Comparison of ENCODE assay signal across 10 cellular contexts in genomic region chr13:114101831-114102520, GRCh38. TPM values are rescaled to one million over a fixed set of nuclear protein-coding genes. Genes with fewer than 3 reads are reported as not detected.
A peak's percentile ranks its signal among the peaks of the same experiment; 100 is the strongest.
DNase-seq lines count a peak whose midpoint lies in the region; ATAC-seq and TF ChIP-seq lines count a peak whose summit lies in the region.
"Had no signal": no experiment of that assay in that cellular context is flagged by ENCODE, and none has a peak within 500 bp of the region (broad histone marks: within the 10 kb centered on the region; RNA-seq: fewer than 3 reads in every experiment).

No MANE protein-coding gene starts in this region.

- H3K36me3 ChIP-seq in ascending aorta (no peaks in the 10 kb centered on the region), lower lobe of right lung (no peaks in the 10 kb centered on the region), subcutaneous abdominal adipose tissue (ENCODE audit: control insufficient read depth in 5 of 5, insufficient read depth in 5 of 5, low read length in 5 of 5) (peaks cover 0 to 2% (median 1%) of the 10 kb centered on the region in 5 donors)

- ATAC-seq in lower lobe of right lung = no peak
- no peak for ATAC-seq in GM19035 (IDR thresholded peaks at IDR 0.05; ENCODE audit: unreplicated experiment)
- ATAC-seq in HG02840 (IDR thresholded peaks at IDR 0.05; ENCODE audit: low FRiP score, unreplicated experiment) = no peak
- ATAC-seq: stimulated activated naive CD8-positive, alpha-beta T cell treated with anti-CD3 and anti-CD28 coated beads, Interleukin-15, amount 100 ng/mL, for 72 hours had no signal

- H3K4me3 ChIP-seq in ascending aorta = peak overlapping the region in 1 of 2 donors; percentile 33
- H3K4me3 ChIP-seq in lower lobe of right lung = no peak overlapping the region
- H3K4me3 ChIP-seq in subcutaneous abdominal adipose tissue (ENCODE audit: low read depth in 1 of 5, low read length in 5 of 5) = no peak overlapping the region

- peaks cover 10 to 24% of the 10 kb centered on the region in 2 donors for H3K4me1 ChIP-seq in ascending aorta
- H3K4me1 ChIP-seq in lower lobe of right lung = peaks cover 18% of the 10 kb centered on the region
- peaks cover 0 to 48% (median 26%) of the 10 kb centered on the region in 5 donors for H3K4me1 ChIP-seq in subcutaneous abdominal adipose tissue (ENCODE audit: control insufficient read depth in 5 of 5, insufficient read depth in 5 of 5, low read length in 5 of 5)

- no peak for TF ChIP-seq CTCF in ascending aorta (IDR thresholded peaks at IDR 0.05)
- TF ChIP-seq CTCF in lower lobe of right lung (IDR thresholded peaks at IDR 0.05) = no peak

- peak; percentile 19 for DNase-seq in activated CD4-positive, CD25-positive, alpha-beta regulatory T cell treated with anti-CD3 and anti-CD28 coated beads, Interleukin-2, amount 50 U/mL, for 72 hours
- DNase-seq in activated CD4-positive, CD25-positive, alpha-beta regulatory T cell (lab: John Stamatoyannopoulos, UW) = no peak
- DNase-seq in ascending aorta (ENCODE audit: low spot score in 2 of 2) (peak in 1 of 2 donors; percentile 53), lower lobe of right lung (peak; percentile 41), NCI-H1048 (lab: John Stamatoyannopoulos, UW) (no peak)
- DNase-seq: NCI-H1105; stimulated activated naive CD8-positive, alpha-beta T cell treated with anti-CD3 and anti-CD28 coated beads, Interleukin-15, amount 100 ng/mL, for 72 hours had no signal

- H3K9ac ChIP-seq in subcutaneous abdominal adipose tissue (ENCODE audit: low read length in 5 of 5) = peak overlapping the region in 1 of 5 donors; percentile 41

- intact Hi-C loops in ascending aorta (cut with DNase I) (loop anchor here (1.0 kb wide), 1 partner anchor 29 kb away; no protein-coding TSS in a partner anchor), lower lobe of right lung (cut with DNase I) (no loop called here)

- peak overlapping the region; percentile 82 to 89 for H3K27ac ChIP-seq in ascending aorta
- no peak overlapping the region for H3K27ac ChIP-seq in lower lobe of right lung
- peak overlapping the region; percentile 77 for H3K27ac ChIP-seq in subcutaneous abdominal adipose tissue (ENCODE audit: low read depth, low read length)

- H3K9me3 ChIP-seq in ascending aorta (no peaks in the 10 kb centered on the region), lower lobe of right lung (no peaks in the 10 kb centered on the region), subcutaneous abdominal adipose tissue (ENCODE audit: control insufficient read depth in 5 of 5, low read length in 5 of 5) (no peaks in the 10 kb centered on the region)

- H3K27me3 ChIP-seq in ascending aorta (no peaks in the 10 kb centered on the region), lower lobe of right lung (ENCODE audit: low read depth) (no peaks in the 10 kb centered on the region), subcutaneous abdominal adipose tissue (ENCODE audit: control insufficient read depth in 5 of 5, insufficient read depth in 4 of 5, low read length in 5 of 5) (no peaks in the 10 kb centered on the region)

RNA-seq across cellular contexts. Expression of gene RASA3, which starts 30.4 kb away (rescaled TPM):
- total RNA-seq in ascending aorta (30.7 TPM), lower lobe of right lung (19.1 TPM)

Comparison
In these comparisons a context has a peak if more than half of its experiments do, and no peak if none do; other contexts are left out.
1. DNase-seq: peak in activated CD4-positive, CD25-positive, alpha-beta regulatory T cell treated with anti-CD3 and anti-CD28 coated beads, Interleukin-2, amount 50 U/mL, for 72 hours (single experiment) and lower lobe of right lung (single experiment); none in activated CD4-positive, CD25-positive, alpha-beta regulatory T cell (0 of 4) and NCI-H1048 (single experiment).